ENCODE assay signal across 13 cellular contexts in the genomic region with DNA sequence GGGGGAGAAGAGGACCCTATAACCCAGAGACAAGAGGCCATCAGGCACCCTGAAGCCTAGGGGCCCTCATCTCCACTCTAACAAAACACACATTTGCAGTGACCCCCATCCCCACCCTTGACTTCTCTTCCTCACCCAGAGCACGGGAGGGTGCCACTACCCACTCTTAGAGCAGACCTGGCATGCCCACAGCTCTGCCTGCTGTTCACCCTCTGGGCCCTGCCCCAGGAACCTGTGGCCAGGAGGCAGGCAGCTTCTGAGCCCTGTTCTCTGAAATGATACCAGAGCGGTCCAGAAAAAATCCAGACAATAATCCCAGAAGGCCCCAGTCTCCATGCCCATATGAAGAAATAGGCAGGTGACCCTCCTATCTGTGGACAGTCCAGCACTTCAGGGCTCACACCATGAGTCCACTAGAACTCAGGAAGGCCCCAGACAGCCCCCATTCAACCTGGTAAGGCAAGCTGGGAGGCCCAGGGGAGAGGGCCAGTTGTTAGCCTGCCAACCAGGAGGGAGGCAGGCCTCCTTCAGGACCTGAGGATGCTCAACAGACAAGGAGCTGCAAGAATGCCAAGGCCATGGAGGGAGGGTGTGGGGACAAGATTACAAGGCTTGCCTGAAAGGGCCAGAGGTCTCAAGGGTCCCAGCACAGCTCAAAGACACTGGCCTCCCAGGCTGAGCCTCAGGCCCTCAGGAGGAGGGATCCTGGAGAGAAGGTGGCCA.
DNase-seq lines count a peak whose midpoint lies in the region; ATAC-seq and TF ChIP-seq lines count a peak whose summit lies in the region.
"Had no signal": no experiment of that assay in that cellular context is flagged by ENCODE, and none has a peak within 500 bp of the region (broad histone marks: within the 10 kb centered on the region; RNA-seq: fewer than 3 reads in every experiment).

No MANE protein-coding gene starts in this region.

- DNase-seq in CD14-positive monocyte (ENCODE audit: low spot score) (no peak), dorsolateral prefrontal cortex (no peak), mesenchymal stem cell (no peak), foreskin melanocyte (no peak), C1 segment of cervical spinal cord (lab: John Stamatoyannopoulos, UW) (no peak)
- no peak for DNase-seq in stimulated activated effector memory CD8-positive, alpha-beta T cell treated with anti-CD3 and anti-CD28 coated beads, Interleukin-12 subunit alpha, Interleukin-12 subunit beta, amount 100 ng/mL, for 72 hours (ENCODE audit: low spot score in 2 of 2)
- DNase-seq: activated CD4-positive, alpha-beta T cell treated with anti-CD3 and anti-CD28 coated beads for 1 hour; activated T-cell treated with anti-CD3 and anti-CD28 coated beads, Interleukin-2, amount 50 U/mL, for 1 hour; naive thymus-derived CD8-positive, alpha-beta T cell; stimulated activated CD4-positive, alpha-beta T cell treated with anti-CD3 and anti-CD28 coated beads, Interleukin-15, amount 100 ng/mL, for 24 hours had no signal

- H3K9me3 Mint-ChIP-seq in CD14-positive monocyte: peaks cover 0 to 5% (median 0%) of the 10 kb centered on the region in 7 donors
- H3K9me3 Mint-ChIP-seq in stimulated activated effector memory CD8-positive, alpha-beta T cell treated with anti-CD3 and anti-CD28 coated beads, Interleukin-12 subunit alpha, Interleukin-12 subunit beta, amount 100 ng/mL, for 72 hours: no peaks in the 10 kb centered on the region
- H3K9me3 Mint-ChIP-seq: naive thymus-derived CD8-positive, alpha-beta T cell had no signal

- no peak overlapping the region for H2BK15ac ChIP-seq in mesenchymal stem cell (ENCODE audit: low read depth, poor library complexity, severe bottlenecking)

- H4K8ac ChIP-seq in mesenchymal stem cell (ENCODE audit: low read length): peak overlapping the region; percentile 45

- no peak overlapping the region for H3K14ac ChIP-seq in mesenchymal stem cell (ENCODE audit: low read length in 2 of 2)

- H3K4me1 ChIP-seq in mesenchymal stem cell (ENCODE audit: control insufficient read depth, insufficient read depth, low read depth, low read length): peaks cover 44% of the 10 kb centered on the region

- no peak overlapping the region for H3K9ac ChIP-seq in mesenchymal stem cell (ENCODE audit: low read length)

- H3K4me3 ChIP-seq in dorsolateral prefrontal cortex: no peak overlapping the region
- no peak overlapping the region for H3K4me3 ChIP-seq in mesenchymal stem cell (ENCODE audit: insufficient read depth in 1 of 2, low read depth in 1 of 2, low read length in 2 of 2)
- H3K4me3 ChIP-seq: GM12878 had no signal

- peak; percentile 2 for ATAC-seq in stimulated activated effector memory CD8-positive, alpha-beta T cell treated with anti-CD3 and anti-CD28 coated beads, Interleukin-12 subunit alpha, Interleukin-12 subunit beta, amount 100 ng/mL, for 72 hours
- no peak for ATAC-seq in GM21723 (IDR thresholded peaks at IDR 0.05; ENCODE audit: unreplicated experiment)
- ATAC-seq in HG02678 (IDR thresholded peaks at IDR 0.05; ENCODE audit: unreplicated experiment): no peak
- ATAC-seq: GM12878; naive thymus-derived CD8-positive, alpha-beta T cell had no signal

- peaks cover 0 to 23% of the 10 kb centered on the region in 2 donors for H3K36me3 Mint-ChIP-seq in CD14-positive monocyte
- no peaks in the 10 kb centered on the region for H3K36me3 Mint-ChIP-seq in stimulated activated effector memory CD8-positive, alpha-beta T cell treated with anti-CD3 and anti-CD28 coated beads, Interleukin-12 subunit alpha, Interleukin-12 subunit beta, amount 100 ng/mL, for 72 hours
- H3K36me3 Mint-ChIP-seq: naive thymus-derived CD8-positive, alpha-beta T cell had no signal

- H3K27me3 Mint-ChIP-seq in CD14-positive monocyte (ENCODE audit: low read depth in 3 of 3): peaks cover 5 to 10% (median 5%) of the 10 kb centered on the region in 3 donors

- H3K18ac ChIP-seq in mesenchymal stem cell (ENCODE audit: low read depth in 1 of 2, low read length in 2 of 2): peak overlapping the region in 1 of 2 experiments; percentile 0

- no peaks in the 10 kb centered on the region for H3K27me3 ChIP-seq in dorsolateral prefrontal cortex
- no peaks in the 10 kb centered on the region for H3K27me3 ChIP-seq in mesenchymal stem cell (ENCODE audit: control insufficient read depth in 1 of 2, insufficient read depth in 1 of 2, low read length in 2 of 2)

- no peak overlapping the region for H2AK5ac ChIP-seq in mesenchymal stem cell (ENCODE audit: low read length, severe bottlenecking)

- no peak overlapping the region for H3K4me3 Mint-ChIP-seq in CD14-positive monocyte
- H3K4me3 Mint-ChIP-seq in stimulated activated effector memory CD8-positive, alpha-beta T cell treated with anti-CD3 and anti-CD28 coated beads, Interleukin-12 subunit alpha, Interleukin-12 subunit beta, amount 100 ng/mL, for 72 hours: no peak overlapping the region
- H3K4me3 Mint-ChIP-seq: naive thymus-derived CD8-positive, alpha-beta T cell had no signal

- peak overlapping the region; percentile 20 to 86 (median 74) for H3K27ac Mint-ChIP-seq in CD14-positive monocyte
- H3K27ac Mint-ChIP-seq in stimulated activated effector memory CD8-positive, alpha-beta T cell treated with anti-CD3 and anti-CD28 coated beads, Interleukin-12 subunit alpha, Interleukin-12 subunit beta, amount 100 ng/mL, for 72 hours: no peak overlapping the region
- H3K27ac Mint-ChIP-seq: naive thymus-derived CD8-positive, alpha-beta T cell had no signal

- peaks cover 42% of the 10 kb centered on the region for H3K4me1 Mint-ChIP-seq in CD14-positive monocyte
- H3K4me1 Mint-ChIP-seq in stimulated activated effector memory CD8-positive, alpha-beta T cell treated with anti-CD3 and anti-CD28 coated beads, Interleukin-12 subunit alpha, Interleukin-12 subunit beta, amount 100 ng/mL, for 72 hours: peaks cover 7% of the 10 kb centered on the region

- H3K4me2 ChIP-seq in mesenchymal stem cell (ENCODE audit: low read length, poor library complexity, severe bottlenecking): no peak overlapping the region

- TF ChIP-seq CTCF in CD14-positive monocyte (IDR thresholded peaks at IDR 0.05) (no peak), dorsolateral prefrontal cortex (IDR thresholded peaks at IDR 0.05 in 54 of 56, conservative IDR thresholded peaks at IDR 0.05 in 2 of 56; ENCODE audit: low read depth in 1 of 56, partially characterized antibody in 56 of 56) (no peak)

- H3K4ac ChIP-seq in mesenchymal stem cell (ENCODE audit: low read depth in 1 of 2, low read length in 2 of 2): no peak overlapping the region

- no peak overlapping the region for H2BK12ac ChIP-seq in mesenchymal stem cell (ENCODE audit: low read length in 2 of 2)

- H3K36me3 ChIP-seq in mesenchymal stem cell (ENCODE audit: control insufficient read depth in 1 of 2, insufficient read depth in 2 of 2, low read depth in 1 of 2, low read length in 2 of 2): peaks cover 14 to 16% of the 10 kb centered on the region in 2 experiments

- no peaks in the 10 kb centered on the region for H3K9me3 ChIP-seq in mesenchymal stem cell (ENCODE audit: control insufficient read depth, low read length)

- H4K91ac ChIP-seq in mesenchymal stem cell (ENCODE audit: low read length): no peak overlapping the region

- 96% methylated on average over 2 of the region's 2 CpGs for WGBS in mesenchymal stem cell

- no peak overlapping the region for H2BK5ac ChIP-seq in mesenchymal stem cell (ENCODE audit: low read depth, low read length, poor library complexity, severe bottlenecking)

- no peak overlapping the region for H2AFZ ChIP-seq in mesenchymal stem cell (ENCODE audit: low read depth, low read length)

- H3K23ac ChIP-seq in mesenchymal stem cell (ENCODE audit: low read length in 2 of 2): no peak overlapping the region

- peaks cover 48% of the 10 kb centered on the region for H3K79me1 ChIP-seq in mesenchymal stem cell (replicated peaks; ENCODE audit: low read length, poor library complexity, severe bottlenecking)

- H2BK120ac ChIP-seq in mesenchymal stem cell (ENCODE audit: low read depth, low read length): no peak overlapping the region

- intact Hi-C loops in CD14-positive monocyte (cut with micrococcal nuclease) (no loop called here), dorsolateral prefrontal cortex (cut with DNase I) (no loop called here)

- H3K27ac ChIP-seq in dorsolateral prefrontal cortex: peak overlapping the region in 45 of 59 donors; percentile 10 to 83 (median 61)
- no peak overlapping the region for H3K27ac ChIP-seq in mesenchymal stem cell (ENCODE audit: low read length, poor library complexity, severe bottlenecking)
